16 cellular contexts compared by ENCODE assay signal in the genomic region with DNA sequence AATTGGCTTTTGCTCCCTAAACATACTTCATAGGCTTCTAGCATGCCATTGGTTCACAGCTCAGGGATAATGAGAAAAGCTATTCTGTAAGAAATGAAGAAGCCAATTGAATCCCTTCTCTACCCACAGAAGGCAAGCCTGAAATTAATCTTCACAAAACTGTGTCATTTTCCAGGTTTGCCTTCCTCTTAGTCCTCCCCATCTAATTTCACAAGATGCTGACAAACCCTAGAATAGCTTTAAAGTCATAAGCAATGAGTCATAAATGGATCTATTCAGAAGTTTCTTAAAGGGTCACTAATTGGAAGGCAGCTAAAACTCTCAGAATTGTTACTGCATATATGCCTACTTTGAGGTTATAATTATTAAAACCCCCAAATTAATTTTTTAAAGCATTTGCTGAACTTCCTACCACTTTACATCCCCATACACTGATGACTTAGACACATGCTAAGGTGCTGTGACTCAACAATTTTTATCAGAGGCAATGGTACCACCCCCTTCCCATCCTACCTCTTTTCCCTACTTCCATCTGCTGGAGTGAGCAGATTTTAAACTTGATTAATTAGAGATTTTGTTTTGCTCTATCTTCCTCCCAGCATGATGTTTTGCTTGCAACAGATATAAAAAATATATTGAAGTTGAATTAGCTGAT. TPM values are rescaled to one million over a fixed set of nuclear protein-coding genes. Genes with fewer than 3 reads are reported as not detected.
A peak's percentile ranks its signal among the peaks of the same experiment; 100 is the strongest.
DNase-seq lines count a peak whose midpoint lies in the region; ATAC-seq, FAIRE-seq and TF ChIP-seq lines count a peak whose summit lies in the region.
"Had no signal": no experiment of that assay in that cellular context is flagged by ENCODE, and none has a peak within 500 bp of the region (broad histone marks: within the 10 kb centered on the region; RNA-seq: fewer than 3 reads in every experiment).

No MANE protein-coding gene starts in this region.

- H3K36me3 ChIP-seq in A673 (ENCODE audit: insufficient read depth, low read length, poor library complexity, severe bottlenecking) (no peaks in the 10 kb centered on the region), fibroblast of lung (ENCODE audit: control insufficient read depth, insufficient read depth, low read length) (no peaks in the 10 kb centered on the region), gastroesophageal sphincter (no peaks in the 10 kb centered on the region)
- H3K36me3 ChIP-seq: BLaER1 had no signal

- intact Hi-C loops in A673 (cut with micrococcal nuclease; ENCODE audit: unreplicated experiment) (no loop called here), lower leg skin (cut with DNase I; ENCODE audit: low total_unique reads) (no loop called here)

- H3K9ac ChIP-seq in fibroblast of lung (ENCODE audit: insufficient read depth, low read length): no peak overlapping the region
- H3K9ac ChIP-seq: BLaER1 had no signal

- H3K79me2 ChIP-seq in fibroblast of lung (ENCODE audit: control insufficient read depth, insufficient read depth, low read length): no peaks in the 10 kb centered on the region

- CTCF ChIA-PET in A673 (lab: Charles Lee): no interaction called here
- CTCF ChIA-PET in RWPE1 (lab: Yijun Ruan, JAX): no interaction called here

- no peak for ATAC-seq in gastroesophageal sphincter
- ATAC-seq: activated naive CD8-positive, alpha-beta T cell treated with anti-CD3 and anti-CD28 coated beads, Interleukin-2, amount 50 U/mL, for 24 hours; right cardiac atrium; stimulated activated naive CD8-positive, alpha-beta T cell treated with anti-CD3 and anti-CD28 coated beads, Interleukin-15, Interleukin-2, amounts not matched to agents 100 U/mL and 50 U/mL, for 24 hours had no signal

- DNase-seq in A673 (ENCODE audit: low spot score) (peak; percentile 25), RWPE1 (ENCODE audit: low spot score) (peak; percentile 35), fibroblast of lung (ENCODE audit: low read depth in 2 of 2) (peak; percentile 65 to 87), lower leg skin (ENCODE audit: low spot score in 2 of 2) (no peak), NCI-H69 (lab: John Stamatoyannopoulos, UW) (no peak), GM20000 (ENCODE audit: low spot score) (no peak)
- DNase-seq: activated naive CD8-positive, alpha-beta T cell treated with anti-CD3 and anti-CD28 coated beads, Interleukin-2, amount 50 U/mL, for 24 hours; dorsolateral prefrontal cortex; GF-D8; naive B cell; right cardiac atrium; stimulated activated CD4-positive, alpha-beta T cell treated with anti-CD3 and anti-CD28 coated beads, Interleukin-4, amount 100 ng/mL, for 4 hours; stimulated activated naive CD8-positive, alpha-beta T cell treated with anti-CD3 and anti-CD28 coated beads, Interleukin-15, Interleukin-2, amounts not matched to agents 100 U/mL and 50 U/mL, for 24 hours had no signal

- H3K9me3 ChIP-seq in A673 (ENCODE audit: low read depth, low read length, poor library complexity, severe bottlenecking) (no peaks in the 10 kb centered on the region), fibroblast of lung (ENCODE audit: control insufficient read depth, insufficient read depth, low read depth, low read length) (no peaks in the 10 kb centered on the region), gastroesophageal sphincter (no peaks in the 10 kb centered on the region)
- H3K9me3 ChIP-seq: BLaER1 had no signal

- H3K27ac ChIP-seq in A673 (ENCODE audit: low read depth, low read length, poor library complexity, severe bottlenecking): no peak overlapping the region
- H3K27ac ChIP-seq in RWPE1: no peak overlapping the region
- peak overlapping the region; percentile 10 for H3K27ac ChIP-seq in fibroblast of lung (ENCODE audit: insufficient read depth, low read length)
- H3K27ac ChIP-seq in gastroesophageal sphincter: no peak overlapping the region
- H3K27ac ChIP-seq: BLaER1, dorsolateral prefrontal cortex had no signal

- H3K27me3 ChIP-seq in A673 (replicated peaks; ENCODE audit: insufficient read depth, low read depth, low read length, poor library complexity): no peaks in the 10 kb centered on the region
- no peaks in the 10 kb centered on the region for H3K27me3 ChIP-seq in fibroblast of lung (ENCODE audit: control insufficient read depth, insufficient read depth, low read length)
- no peaks in the 10 kb centered on the region for H3K27me3 ChIP-seq in gastroesophageal sphincter
- H3K27me3 ChIP-seq: BLaER1 had no signal

- H2AFZ ChIP-seq in fibroblast of lung (ENCODE audit: low read length): no peak overlapping the region

- no peak for TF ChIP-seq POLR2A in gastroesophageal sphincter (IDR thresholded peaks at IDR 0.05)
- no peak for TF ChIP-seq POLR2A in lower leg skin (IDR thresholded peaks at IDR 0.05)

- peak; percentile 21 for FAIRE-seq in G401.6 (lab: Jason Lieb, UNC)

- H3K4me1 ChIP-seq in A673 (ENCODE audit: insufficient read depth, low read length, poor library complexity, severe bottlenecking): peaks cover 19% of the 10 kb centered on the region
- H3K4me1 ChIP-seq in fibroblast of lung (ENCODE audit: control insufficient read depth, extremely low read depth, insufficient read depth, low read length): peaks cover 17% of the 10 kb centered on the region
- H3K4me1 ChIP-seq in gastroesophageal sphincter: no peaks in the 10 kb centered on the region

- BruUV-seq in A673 (replicated peaks; lab: Mats Ljungman, UMichigan): no TSS peak

- TF ChIP-seq EP300 in gastroesophageal sphincter (IDR thresholded peaks at IDR 0.05): no peak

- TF ChIP-seq CTCF in A673 (conservative IDR thresholded peaks at IDR 0.05; ENCODE audit: low read depth, low read length) (no peak), RWPE1 (conservative IDR thresholded peaks at IDR 0.05; ENCODE audit: low read depth) (no peak), fibroblast of lung (conservative IDR thresholded peaks at IDR 0.05 in 1 of 2, IDR thresholded peaks at IDR 0.05 in 1 of 2; ENCODE audit: low read depth in 1 of 2, low read length in 2 of 2) (no peak), gastroesophageal sphincter (IDR thresholded peaks at IDR 0.05) (no peak), lower leg skin (IDR thresholded peaks at IDR 0.05) (no peak), GM20000 (IDR thresholded peaks at IDR 0.05; ENCODE audit: extremely low read depth, missing control alignments) (no peak)

- H3K4me3 ChIP-seq in A673 (ENCODE audit: low read depth, low read length, poor library complexity, severe bottlenecking): no peak overlapping the region
- no peak overlapping the region for H3K4me3 ChIP-seq in fibroblast of lung (replicated peaks in 1 of 4; ENCODE audit: control extremely low read depth in 1 of 4, insufficient read depth in 1 of 4, low read depth in 3 of 4, low read length in 4 of 4)
- H3K4me3 ChIP-seq in gastroesophageal sphincter: no peak overlapping the region
- H3K4me3 ChIP-seq in lower leg skin (ENCODE audit: low read depth, poor library complexity, severe bottlenecking): no peak overlapping the region
- H3K4me3 ChIP-seq: BLaER1, dorsolateral prefrontal cortex had no signal

- H3K4me2 ChIP-seq in fibroblast of lung (ENCODE audit: extremely low read depth, insufficient read depth, low read length): no peak overlapping the region
- H3K4me2 ChIP-seq: BLaER1 had no signal

- no peaks in the 10 kb centered on the region for H4K20me1 ChIP-seq in fibroblast of lung (ENCODE audit: control insufficient read depth, extremely low read depth, insufficient read depth, low read length)
- H4K20me1 ChIP-seq: BLaER1 had no signal

- POLR2A ChIA-PET in A673 (lab: Charles Lee; ENCODE audit: low non-redundant PET): interaction anchor here (0.6 kb wide), 1 partner anchor 30 kb away, joined by 6 read pairs; no protein-coding TSS in a partner anchor
- POLR2A ChIA-PET in RWPE1 (lab: Yijun Ruan, JAX; ENCODE audit: low non-redundant PET): interaction anchor here (0.6 kb wide), 1 partner anchor 52 kb away, joined by 6 read pairs; no protein-coding TSS in a partner anchor

RNA-seq across cellular contexts. Expression of a gene that starts 51.3 kb away (rescaled TPM):
- 33.2 and 38.4 TPM in 2 replicates for total RNA-seq in A673 (2021)
- 77.8 and 117 TPM in 2 replicates for total RNA-seq in fibroblast of lung
- polyA plus RNA-seq in fibroblast of lung: 64.2 and 123 TPM in 2 replicates
- 57.6 and 87.3 TPM in 2 replicates for polyA plus RNA-seq in fibroblast of lung (2012)
- 8.3 and 18.8 TPM in 2 replicates for polyA minus RNA-seq in fibroblast of lung (ENCODE audit: low replicate concordance)
- total RNA-seq in gastroesophageal sphincter: 10 to 100 TPM in 2 of 4 donors, 1 to 10 TPM in 2; 2.8 to 30.7 (median 7.9) TPM
- total RNA-seq in lower leg skin: 10 to 100 TPM in 1 of 4 donors, 1 to 10 TPM in 3; 6.2 to 38.0 (median 9.5) TPM

Comparison
In these comparisons a context has a peak if more than half of its experiments do, and no peak if none do; other contexts are left out.
1. DNase-seq: peak in A673 (single experiment), RWPE1 (single experiment) and fibroblast of lung (2 of 2); none in lower leg skin (0 of 2), NCI-H69 (single experiment) and GM20000 (single experiment).